Comparison of ENCODE assay signal across 8 cellular contexts in the genomic region with DNA sequence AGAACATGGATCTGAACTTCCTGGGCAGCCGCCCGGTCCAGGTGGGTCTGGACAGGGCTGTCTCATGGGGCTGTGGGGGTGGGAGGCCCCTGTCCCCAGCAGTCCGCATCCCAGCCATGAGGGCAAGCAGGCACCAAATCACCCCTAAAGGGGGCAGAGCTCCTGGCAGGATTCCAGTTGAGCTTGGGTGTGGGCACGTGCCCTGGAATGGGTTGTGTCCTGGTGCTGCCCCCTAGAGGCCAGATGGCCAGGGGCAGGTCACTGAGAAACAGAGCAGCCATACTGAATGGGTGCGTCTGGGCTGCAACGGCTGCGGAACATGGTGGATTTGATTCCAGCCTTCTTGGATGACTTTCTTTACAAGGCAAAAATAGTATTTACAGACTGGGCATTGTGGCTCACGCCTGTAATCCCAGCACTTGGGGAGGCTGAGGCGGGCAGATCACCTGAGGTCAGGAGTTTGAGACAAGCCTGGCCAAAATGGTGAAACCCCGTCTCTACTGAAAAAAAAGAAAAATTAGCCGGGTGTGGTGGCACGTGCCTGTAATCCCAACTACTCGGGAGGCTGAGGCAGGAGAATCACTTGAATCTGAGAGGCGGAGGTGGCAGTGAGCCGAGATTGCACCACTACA. TPM values are rescaled to one million over a fixed set of nuclear protein-coding genes. Genes with fewer than 3 reads are reported as not detected.
DNase-seq lines count a peak whose midpoint lies in the region; ATAC-seq and TF ChIP-seq lines count a peak whose summit lies in the region.
"Not testable (repeated sequence)": the region's sequence is repeated elsewhere in the genome, so short reads cannot be mapped to it uniquely, and the experiment has no call there.

No MANE protein-coding gene starts in this region.

- not testable (repeated sequence) for H3K27me3 Mint-ChIP-seq in activated CD4-positive, alpha-beta T cell treated with anti-CD3 and anti-CD28 coated beads, Interleukin-2, amount 10 ng/mL, durations not matched to agents 7 days and 5 days

- DNase-seq in DMS79 treated with DMSO at 0.1 percent for 48 hours (lab: John Stamatoyannopoulos, UW) = peak; percentile 5
- DNase-seq in Jurkat, Clone E6-1 (ENCODE audit: low read depth, low spot score) = peak; percentile 65
- peak; percentile 74 for DNase-seq in activated CD4-positive, alpha-beta T cell treated with anti-CD3 and anti-CD28 coated beads, Interleukin-2, amount 10 ng/mL, durations not matched to agents 7 days and 5 days
- peak; percentile 28 for DNase-seq in brain microvascular endothelial cell
- DNase-seq in right cardiac atrium = peak; percentile 44 to 85 (median 78)
- DNase-seq in psoas muscle = peak; percentile 73 to 86
- DNase-seq in thoracic aorta (ENCODE audit: low spot score) = not testable (repeated sequence)

- TF ChIP-seq CTCF in OCI-LY3 (IDR thresholded peaks at IDR 0.05; ENCODE audit: low read depth, low read length) (peak; percentile 82), brain microvascular endothelial cell (IDR thresholded peaks at IDR 0.05; ENCODE audit: low read depth, low read length, missing control alignments) (peak; percentile 87), psoas muscle (IDR thresholded peaks at IDR 0.05) (peak; percentile 71), thoracic aorta (IDR thresholded peaks at IDR 0.05) (peak; percentile 54)

- 90% methylated on average over 15 of the region's 15 CpGs for WGBS in right cardiac atrium
- WGBS in psoas muscle, 3 donors = 75 to 87% (median 83%) methylated on average over 15 of the region's 15 CpGs

- intact Hi-C loops in right cardiac atrium (cut with DNase I); psoas muscle (cut with DNase I): not testable (repeated sequence)

- peaks cover 30% of the 10 kb centered on the region for H3K36me3 Mint-ChIP-seq in activated CD4-positive, alpha-beta T cell treated with anti-CD3 and anti-CD28 coated beads, Interleukin-2, amount 10 ng/mL, durations not matched to agents 7 days and 5 days (ENCODE audit: low read depth)

- not testable (repeated sequence) for H3K27ac ChIP-seq in OCI-LY3 (ENCODE audit: low read length); brain microvascular endothelial cell; right cardiac atrium (ENCODE audit: low read length); psoas muscle; thoracic aorta

- H3K79me2 ChIP-seq in OCI-LY3 (ENCODE audit: low read length) = peaks cover 22% of the 10 kb centered on the region

- not testable (repeated sequence) for H3K9ac ChIP-seq in OCI-LY3 (ENCODE audit: low read length)

- peak overlapping the region; percentile 54 for H3K27ac Mint-ChIP-seq in activated CD4-positive, alpha-beta T cell treated with anti-CD3 and anti-CD28 coated beads, Interleukin-2, amount 10 ng/mL, durations not matched to agents 7 days and 5 days

- in situ Hi-C loops in brain microvascular endothelial cell (cut with HindIII; ENCODE audit: low pct_ligation_motif_present, low sequenced_read_pairs) = not testable (repeated sequence)

- H3K4me1 Mint-ChIP-seq in activated CD4-positive, alpha-beta T cell treated with anti-CD3 and anti-CD28 coated beads, Interleukin-2, amount 10 ng/mL, durations not matched to agents 7 days and 5 days = peaks cover 33% of the 10 kb centered on the region

- not testable (repeated sequence) for H3K9me3 ChIP-seq in OCI-LY3 (ENCODE audit: insufficient read depth, low read length); right cardiac atrium (ENCODE audit: control insufficient read depth, low read length); psoas muscle; thoracic aorta

- ATAC-seq in right cardiac atrium = peak in 1 of 2 donors; percentile 30
- ATAC-seq in psoas muscle = peak; percentile 62 to 87 (median 77)
- ATAC-seq in thoracic aorta (ENCODE audit: insufficient number of reproducible peaks, low FRiP score, low read depth) = not testable (repeated sequence)

- H3K36me3 ChIP-seq in OCI-LY3 (replicated peaks; ENCODE audit: low read depth, low read length) = peaks cover 10% of the 10 kb centered on the region
- peaks cover 28% of the 10 kb centered on the region for H3K36me3 ChIP-seq in brain microvascular endothelial cell (replicated peaks)
- peaks cover 4 to 57% of the 10 kb centered on the region in 2 donors for H3K36me3 ChIP-seq in psoas muscle (ENCODE audit: insufficient read depth in 1 of 2, low read depth in 1 of 2)
- H3K36me3 ChIP-seq in thoracic aorta = peaks cover 28% of the 10 kb centered on the region

- not testable (repeated sequence) for H3K4me3 ChIP-seq in Jurkat, Clone E6-1 (ENCODE audit: low read length); OCI-LY3 (ENCODE audit: low read length); brain microvascular endothelial cell (ENCODE audit: low read depth, low read length); right cardiac atrium (ENCODE audit: low read length); psoas muscle; thoracic aorta

- H2AFZ ChIP-seq in OCI-LY3 (ENCODE audit: low read depth, low read length) = not testable (repeated sequence)

- not testable (repeated sequence) for H3K4me2 ChIP-seq in OCI-LY3 (ENCODE audit: low read length)

- not testable (repeated sequence) for H3K27me3 ChIP-seq in OCI-LY3 (ENCODE audit: low read depth, low read length); brain microvascular endothelial cell (replicated peaks); right cardiac atrium (ENCODE audit: control insufficient read depth, insufficient read depth); psoas muscle (ENCODE audit: insufficient read depth in 3 of 3, low read length in 2 of 3); thoracic aorta (replicated peaks; ENCODE audit: insufficient read depth)

- POLR2A ChIA-PET in activated CD4-positive, alpha-beta T cell treated with anti-CD3 and anti-CD28 coated beads, Interleukin-2, amount 10 ng/mL, durations not matched to agents 7 days and 5 days (lab: Charles Lee) = interaction anchor here (0.7 kb wide), 1 partner anchor 113 kb away, joined by 3 read pairs; no protein-coding TSS in a partner anchor

- CTCF ChIA-PET in activated CD4-positive, alpha-beta T cell treated with anti-CD3 and anti-CD28 coated beads, Interleukin-2, amount 10 ng/mL, durations not matched to agents 7 days and 5 days (lab: Charles Lee) = interaction anchor here (0.6 to 2.7 kb wide), 15 partner anchors 10 to 461 kb away, joined by 3 to 18 read pairs (median 4); no protein-coding TSS in a partner anchor

- H4K20me1 ChIP-seq in OCI-LY3 (ENCODE audit: insufficient read depth, low read length) = peaks cover 13% of the 10 kb centered on the region; the same call in 1 of the 2 replicates

- not testable (repeated sequence) for H3K4me3 Mint-ChIP-seq in activated CD4-positive, alpha-beta T cell treated with anti-CD3 and anti-CD28 coated beads, Interleukin-2, amount 10 ng/mL, durations not matched to agents 7 days and 5 days

- not testable (repeated sequence) for H3K4me1 ChIP-seq in OCI-LY3 (ENCODE audit: low read length); right cardiac atrium (ENCODE audit: control insufficient read depth, insufficient read depth, low read length); psoas muscle; thoracic aorta (ENCODE audit: control insufficient read depth in 1 of 2, low read depth in 2 of 2)

- not testable (repeated sequence) for H3K9me3 Mint-ChIP-seq in activated CD4-positive, alpha-beta T cell treated with anti-CD3 and anti-CD28 coated beads, Interleukin-2, amount 10 ng/mL, durations not matched to agents 7 days and 5 days

RNA-seq across cellular contexts. Expression of a gene that starts 25.9 kb away (rescaled TPM):
- 25.5 TPM for polyA plus RNA-seq in Jurkat, Clone E6-1 (2012; ENCODE audit: insufficient read depth, insufficient read length)
- total RNA-seq in activated CD4-positive, alpha-beta T cell treated with anti-CD3 and anti-CD28 coated beads, Interleukin-2, amount 10 ng/mL, durations not matched to agents 7 days and 5 days = 10 to 100 TPM; 74.4 to 79.5 TPM
- total RNA-seq in right cardiac atrium (10 to 100 TPM; 37.0 to 49.9 (median 41.2) TPM), psoas muscle (10 to 100 TPM; 44.2 to 63.1 (median 59.4) TPM), thoracic aorta (10 to 100 TPM; 56.0 to 64.5 TPM)
- polyA plus RNA-seq in right cardiac atrium (22.0 TPM), psoas muscle (10 to 100 TPM; 20.2 to 36.3 (median 24.6) TPM)

RNA-seq across cellular contexts. Expression of a gene that starts 35.9 kb away (rescaled TPM):
- polyA plus RNA-seq in Jurkat, Clone E6-1 (2012; ENCODE audit: insufficient read depth, insufficient read length) = 44.0 TPM
- total RNA-seq in activated CD4-positive, alpha-beta T cell treated with anti-CD3 and anti-CD28 coated beads, Interleukin-2, amount 10 ng/mL, durations not matched to agents 7 days and 5 days = 10 to 100 TPM; 21.5 to 22.2 TPM
- total RNA-seq in right cardiac atrium (10 to 100 TPM; 22.3 to 28.7 (median 25.7) TPM), psoas muscle (10 to 100 TPM; 23.0 to 47.5 (median 37.5) TPM), thoracic aorta (10 to 100 TPM; 23.8 to 23.9 TPM)
- polyA plus RNA-seq in right cardiac atrium (30.1 TPM), psoas muscle (10 to 100 TPM; 13.6 to 40.2 (median 28.3) TPM)

RNA-seq across cellular contexts. Expression of a gene that starts 42.8 kb away (rescaled TPM):
- 26.3 TPM for polyA plus RNA-seq in Jurkat, Clone E6-1 (2012; ENCODE audit: insufficient read depth, insufficient read length)
- 10 to 100 TPM; 32.3 to 35.5 TPM for total RNA-seq in activated CD4-positive, alpha-beta T cell treated with anti-CD3 and anti-CD28 coated beads, Interleukin-2, amount 10 ng/mL, durations not matched to agents 7 days and 5 days
- 10 to 100 TPM; 30.5 to 55.2 (median 42.5) TPM for total RNA-seq in right cardiac atrium
- polyA plus RNA-seq in right cardiac atrium = 62.3 TPM
- 10 to 100 TPM in 1 of 4 donors, 1 to 10 TPM in 3; 6.3 to 20.2 (median 8.4) TPM for total RNA-seq in psoas muscle
- 1 to 10 TPM; 6.6 to 9.7 (median 7.4) TPM for polyA plus RNA-seq in psoas muscle
- 10 to 100 TPM; 16.8 to 24.0 TPM for total RNA-seq in thoracic aorta
